8 cellular contexts compared by ENCODE assay signal in the genomic region with DNA sequence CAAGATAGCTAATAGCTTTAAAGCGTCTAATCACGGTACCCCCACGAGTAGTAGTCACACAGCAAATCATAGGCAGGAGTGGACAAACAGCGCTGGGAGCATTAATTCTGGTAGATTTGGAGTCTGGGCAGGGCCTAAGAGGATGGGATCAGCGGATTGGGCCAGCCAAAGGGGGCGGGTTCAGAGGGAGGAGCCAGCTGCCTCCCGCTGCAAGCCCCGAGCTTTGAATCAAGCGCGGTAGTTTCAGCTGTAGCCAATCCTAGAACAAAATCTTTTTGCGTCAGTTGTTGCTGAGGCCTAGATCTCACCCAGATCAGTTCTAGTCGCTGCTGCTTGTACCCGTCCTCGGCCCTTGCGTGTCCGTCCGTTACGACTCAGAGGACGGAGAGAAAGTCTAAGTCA. TPM values are rescaled to one million over a fixed set of nuclear protein-coding genes. Genes with fewer than 3 reads are reported as not detected.
DNase-seq lines count a peak whose midpoint lies in the region; ATAC-seq and TF ChIP-seq lines count a peak whose summit lies in the region.

No MANE protein-coding gene starts in this region.

- in situ Hi-C loops in GM23248 (cut with MboI) = no loop called here

- peak overlapping the region; percentile 92 to 99 for H3K27ac Mint-ChIP-seq in natural killer cell

- no peaks in the 10 kb centered on the region for H3K27me3 ChIP-seq in GM23248 (replicated peaks; ENCODE audit: insufficient read depth)
- no peaks in the 10 kb centered on the region for H3K27me3 ChIP-seq in Karpas-422 (ENCODE audit: low read length)

- intact Hi-C loops in natural killer cell (cut with micrococcal nuclease) = loop anchor here (5.0 to 10.0 kb wide), 2 partner anchors 246 to 848 kb away; partner anchors contain the start of genes KIF2C and RNU5D-1

- TF ChIP-seq CTCF in fibroblast of pulmonary artery (IDR thresholded peaks at IDR 0.05; ENCODE audit: low read length, missing control alignments) (no peak), natural killer cell (IDR thresholded peaks at IDR 0.05) (no peak)

- H3K79me2 ChIP-seq in GM23248 (ENCODE audit: insufficient read depth) = peaks cover 37% of the 10 kb centered on the region
- H3K79me2 ChIP-seq in Karpas-422 (ENCODE audit: low read length) = peaks cover 44% of the 10 kb centered on the region

- H3K4me1 Mint-ChIP-seq in natural killer cell = peaks cover 35 to 38% of the 10 kb centered on the region in 2 donors

- H3K9me3 Mint-ChIP-seq in natural killer cell = no peaks in the 10 kb centered on the region

- no peaks in the 10 kb centered on the region for H3K9me2 ChIP-seq in GM23248 (ENCODE audit: insufficient read depth)
- H3K9me2 ChIP-seq in Karpas-422 (replicated peaks; ENCODE audit: insufficient read depth, low read length) = no peaks in the 10 kb centered on the region

- peak overlapping the region; percentile 98 for H3K4me3 ChIP-seq in GM23248
- H3K4me3 ChIP-seq in Karpas-422 (ENCODE audit: low read length) = peak overlapping the region; percentile 85
- H3K4me3 ChIP-seq in fibroblast of pulmonary artery (replicated peaks; ENCODE audit: low read depth, low read length) = peak overlapping the region; percentile 100

- H2AFZ ChIP-seq in GM23248 = peak overlapping the region; percentile 100
- peak overlapping the region; percentile 94 for H2AFZ ChIP-seq in Karpas-422 (ENCODE audit: low read length)

- peak; percentile 93 for DNase-seq in DMS79 (lab: John Stamatoyannopoulos, UW)
- DNase-seq in GM23248 = peak; percentile 98
- peak; percentile 99 for DNase-seq in Karpas-422
- DNase-seq in RKO (ENCODE audit: low spot score) = peak; percentile 98
- DNase-seq in activated T-helper 9 cell treated with anti-CD3 and anti-CD28 coated beads, Interleukin-2, amount 50 U/mL, for 16 hours (ENCODE audit: low read depth) = peak; percentile 87
- peak; percentile 98 for DNase-seq in fibroblast of pulmonary artery (ENCODE audit: low read depth)
- peak; percentile 89 for DNase-seq in natural killer cell
- DNase-seq in stimulated activated naive CD4-positive, alpha-beta T cell treated with Interleukin-2 at 50 U/mL for 16 hours (lab: John Stamatoyannopoulos, UW) = peak; percentile 95

- peak overlapping the region; percentile 85 for H3K9ac ChIP-seq in GM23248
- peak overlapping the region; percentile 92 for H3K9ac ChIP-seq in Karpas-422 (ENCODE audit: low read length)

- peak overlapping the region; percentile 99 for H3K4me3 Mint-ChIP-seq in natural killer cell

- peaks cover 12% of the 10 kb centered on the region for H3F3A ChIP-seq in GM23248 (ENCODE audit: insufficient read depth)

- H3K4me1 ChIP-seq in GM23248 (ENCODE audit: insufficient read depth) (peaks cover 16% of the 10 kb centered on the region), Karpas-422 (ENCODE audit: low read length) (peaks cover 38% of the 10 kb centered on the region)

- ATAC-seq in natural killer cell = peak; percentile 79 to 91 (median 79)

- H4K20me1 ChIP-seq in GM23248 (ENCODE audit: insufficient read depth) (no peaks in the 10 kb centered on the region), Karpas-422 (ENCODE audit: insufficient read depth, low read depth, low read length) (peaks cover 28% of the 10 kb centered on the region)

- H3K27ac ChIP-seq in GM23248 = peak overlapping the region; percentile 81
- peak overlapping the region; percentile 78 for H3K27ac ChIP-seq in Karpas-422 (ENCODE audit: low read length)

- H3K27me3 Mint-ChIP-seq in natural killer cell (ENCODE audit: low read depth in 2 of 2) = no peaks in the 10 kb centered on the region

- H3K4me2 ChIP-seq in GM23248 (ENCODE audit: unreplicated experiment) = peak overlapping the region; percentile 97
- peak overlapping the region; percentile 97 for H3K4me2 ChIP-seq in Karpas-422 (ENCODE audit: low read depth, low read length, poor library complexity, severe bottlenecking)

- H3K9me3 ChIP-seq in GM23248 (ENCODE audit: low read depth) = no peaks in the 10 kb centered on the region
- H3K9me3 ChIP-seq in Karpas-422 (ENCODE audit: low read length) = no peaks in the 10 kb centered on the region

- peaks cover 5% of the 10 kb centered on the region for H3K36me3 Mint-ChIP-seq in natural killer cell

- H3K36me3 ChIP-seq in GM23248 (ENCODE audit: low read depth) = no peaks in the 10 kb centered on the region
- peaks cover 12% of the 10 kb centered on the region; the same call in 1 of the 2 replicates for H3K36me3 ChIP-seq in Karpas-422 (ENCODE audit: insufficient read depth, low read length)

- WGBS in GM23248 (ENCODE audit: low coverage in 1 of 2, low lambda C conversion rate in 2 of 2, missing lambda C conversion rate in 2 of 2), 2 experiments = 0 to 1% methylated on average over 19 of the region's 19 CpGs

RNA-seq across cellular contexts. Expression of gene NASP, which starts 0.6 kb away (rescaled TPM):
- 30.3 and 37.3 TPM in 2 replicates for total RNA-seq in GM23248 (2014; rRNA removed; shearing (Covaris generic))
- 38.2 and 39.1 TPM in 2 replicates for polyA plus RNA-seq in GM23248 (2016; fragmentation: Nextera tagmentation; extraction: Ambion mirVana)
- total RNA-seq in Karpas-422 (2014; rRNA removed; shearing (Covaris generic); ENCODE audit: low replicate concordance) = 61.8 and 88.1 TPM in 2 replicates
- 100 to 1,000 TPM; 109 to 171 (median 121) TPM for total RNA-seq in natural killer cell

RNA-seq across cellular contexts. Expression of gene AKR1A1, which starts 32.6 kb away (rescaled TPM):
- 76.3 and 86.9 TPM in 2 replicates for total RNA-seq in GM23248 (2014; rRNA removed; shearing (Covaris generic))
- polyA plus RNA-seq in GM23248 (2016; fragmentation: Nextera tagmentation; extraction: Ambion mirVana) = 106 and 108 TPM in 2 replicates
- 79.0 and 120 TPM in 2 replicates for total RNA-seq in Karpas-422 (2014; rRNA removed; shearing (Covaris generic); ENCODE audit: low replicate concordance)
- 10 to 100 TPM; 45.7 to 54.2 (median 53.9) TPM for total RNA-seq in natural killer cell

RNA-seq across cellular contexts. Expression of gene CCDC17, which starts 40.6 kb away (rescaled TPM):
- 0.76 and 1.4 TPM in 2 replicates for total RNA-seq in GM23248 (2014; rRNA removed; shearing (Covaris generic))
- polyA plus RNA-seq in GM23248 (2016; fragmentation: Nextera tagmentation; extraction: Ambion mirVana) = 0.25 TPM in 1 of 2 replicates, not detected in the other
- 1.6 and 4.1 TPM in 2 replicates for total RNA-seq in Karpas-422 (2014; rRNA removed; shearing (Covaris generic); ENCODE audit: low replicate concordance)
- total RNA-seq in natural killer cell = 1 to 10 TPM; 2.9 to 4.5 (median 3.3) TPM

Comparison
In these comparisons a context has a peak if more than half of its experiments do, and no peak if none do; other contexts are left out.
1. Peak in every context shown above with its lines: DNase-seq, ATAC-seq, H3K4me3 ChIP-seq and H3K27ac ChIP-seq.